In the genomic region with DNA sequence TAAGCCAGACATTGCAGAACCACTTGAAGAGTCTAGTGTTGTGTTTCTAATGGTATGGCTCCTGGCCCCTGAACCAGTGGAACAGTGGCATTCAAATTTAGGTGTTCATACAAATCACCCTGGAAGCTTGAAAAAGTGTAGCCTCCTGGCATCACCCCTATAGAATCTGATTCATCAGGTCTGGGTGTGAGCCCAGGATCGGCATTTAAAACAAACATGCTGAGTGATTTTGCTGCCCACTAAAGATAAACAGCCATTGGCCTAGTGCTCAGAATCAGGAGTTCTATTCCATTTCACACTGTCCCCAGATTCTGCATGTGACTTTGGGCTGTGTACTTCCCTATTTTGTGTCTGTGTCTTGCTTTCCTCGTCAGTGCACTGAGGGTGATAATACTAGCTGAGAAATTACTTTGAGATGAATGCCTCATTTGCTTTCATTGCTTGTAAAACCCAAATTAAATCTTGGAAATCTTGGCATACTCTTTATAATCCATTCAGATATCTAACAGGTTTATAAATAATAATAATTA, we compare ENCODE assay signal across 22 cellular contexts.
"Had no signal": no experiment of that assay in that cellular context is flagged by ENCODE, and none has a peak within 500 bp of the region (broad histone marks: within the 10 kb centered on the region; RNA-seq: fewer than 3 reads in every experiment).

No MANE protein-coding gene starts in this region.

- H3K4me1 ChIP-seq: left lung, prostate gland, tibial nerve, vagina had no signal

- ATAC-seq: left lung, right cardiac atrium had no signal

- DNase-seq: activated CD4-positive, alpha-beta T cell treated with anti-CD3 and anti-CD28 coated beads, Interleukin-2, amount 50 U/mL, for 48 hours; activated effector memory CD4-positive, alpha-beta T cell treated with Interleukin-2 at 50 U/mL for 16 hours; activated T-cell treated with anti-CD3 and anti-CD28 coated beads, Interleukin-2, amount 50 U/mL, for 24 hours; caudate nucleus; glutamatergic neuron; hypothalamus; kidney; left lung; mesendoderm; right cardiac atrium; stimulated activated CD4-positive, alpha-beta T cell treated with anti-CD3 and anti-CD28 coated beads, Interleukin-15, amount 100 ng/mL, for 24 hours; stimulated activated CD4-positive, alpha-beta T cell treated with anti-CD3 and anti-CD28 coated beads, Interleukin-4, amount 100 ng/mL, for 1 hour; stimulated activated naive CD4-positive, alpha-beta T cell treated with Interleukin-2 at 50 U/mL for 16 hours; substantia nigra; T1000 had no signal

- H3K27me3 ChIP-seq: left lung, tibial nerve, vagina had no signal

- H3K9me3 ChIP-seq: prostate gland had no signal

- H3K4me3 ChIP-seq: left lung, prostate gland, skin epidermis, tibial nerve, vagina had no signal

- H3K27ac ChIP-seq: left lung, prostate gland, skin epidermis, tibial nerve, vagina, WERI-Rb-1 had no signal

- H3K9me3 Mint-ChIP-seq: activated naive CD4-positive, alpha-beta T cell treated with anti-CD3 and anti-CD28 coated beads, Interleukin-2, amount 50 U/mL, for 24 hours; activated T-cell treated with anti-CD3 and anti-CD28 coated beads, Interleukin-2, amount 50 U/mL, for 24 hours had no signal

- H3K4me1 Mint-ChIP-seq: activated naive CD4-positive, alpha-beta T cell treated with anti-CD3 and anti-CD28 coated beads, Interleukin-2, amount 50 U/mL, for 24 hours; nephron had no signal

- H3K36me3 ChIP-seq: left lung, prostate gland, tibial nerve, vagina, WERI-Rb-1 had no signal

- H3K27ac Mint-ChIP-seq: activated naive CD4-positive, alpha-beta T cell treated with anti-CD3 and anti-CD28 coated beads, Interleukin-2, amount 50 U/mL, for 24 hours; activated T-cell treated with anti-CD3 and anti-CD28 coated beads, Interleukin-2, amount 50 U/mL, for 24 hours; nephron had no signal

- H3K36me3 Mint-ChIP-seq: activated naive CD4-positive, alpha-beta T cell treated with anti-CD3 and anti-CD28 coated beads, Interleukin-2, amount 50 U/mL, for 24 hours had no signal

- H3K4me3 Mint-ChIP-seq: activated naive CD4-positive, alpha-beta T cell treated with anti-CD3 and anti-CD28 coated beads, Interleukin-2, amount 50 U/mL, for 24 hours; activated T-cell treated with anti-CD3 and anti-CD28 coated beads, Interleukin-2, amount 50 U/mL, for 24 hours; nephron had no signal
